In genomic region chr18:69359768-69360167, GRCh38 we compare ENCODE assay signal across 10 cellular contexts. TPM values are rescaled to one million over a fixed set of nuclear protein-coding genes. Genes with fewer than 3 reads are reported as not detected.
"Had no signal": no experiment of that assay in that cellular context is flagged by ENCODE, and none has a peak within 500 bp of the region (broad histone marks: within the 10 kb centered on the region; RNA-seq: fewer than 3 reads in every experiment).

No MANE protein-coding gene starts in this region.

RNA-seq across cellular contexts. Expression of gene DOK6, which starts 40.9 kb away (rescaled TPM):
- total RNA-seq: activated naive CD4-positive, alpha-beta T cell treated with anti-CD3 and anti-CD28 coated beads for 36 hours; activated naive CD4-positive, alpha-beta T cell treated with anti-CD3 and anti-CD28 coated beads, Interleukin-2, amount 50 U/mL, for 72 hours; activated naive CD8-positive, alpha-beta T cell treated with anti-CD3 and anti-CD28 coated beads for 36 hours; activated naive CD8-positive, alpha-beta T cell treated with anti-CD3 and anti-CD28 coated beads, Interleukin-2, amount 10 ng/mL, durations not matched to agents 7 days and 5 days; activated T-cell treated with anti-CD3 and anti-CD28 coated beads, Interleukin-2, amount 50 U/mL, for 72 hours; activated T-helper 1 cell treated with anti-CD3 and anti-CD28 coated beads, Interleukin-12 subunit alpha, Interleukin-12 subunit beta, Interleukin-2, Interleukin-4 antibody, amounts not matched to agents 30 ng/mL and 10 ng/mL and 1 ng/mL, durations not matched to agents 14 hours and 24 hours and 36 hours; activated T-helper 17 cell treated with anti-CD3 and anti-CD28 coated beads, Interleukin-2, amount 50 U/mL, for 72 hours; activated T-helper 2 cell treated with anti-CD3 and anti-CD28 coated beads, Interferon-gamma antibody, Interleukin-2, Interleukin-4, amounts not matched to agents 10 μg/mL and 5 μg/mL and 100 μg/mL, durations not matched to agents 14 hours and 24 hours and 36 hours; ascending aorta; bronchial epithelial cell had no signal
